ENCODE assay signal across 8 cellular contexts in the genomic region with DNA sequence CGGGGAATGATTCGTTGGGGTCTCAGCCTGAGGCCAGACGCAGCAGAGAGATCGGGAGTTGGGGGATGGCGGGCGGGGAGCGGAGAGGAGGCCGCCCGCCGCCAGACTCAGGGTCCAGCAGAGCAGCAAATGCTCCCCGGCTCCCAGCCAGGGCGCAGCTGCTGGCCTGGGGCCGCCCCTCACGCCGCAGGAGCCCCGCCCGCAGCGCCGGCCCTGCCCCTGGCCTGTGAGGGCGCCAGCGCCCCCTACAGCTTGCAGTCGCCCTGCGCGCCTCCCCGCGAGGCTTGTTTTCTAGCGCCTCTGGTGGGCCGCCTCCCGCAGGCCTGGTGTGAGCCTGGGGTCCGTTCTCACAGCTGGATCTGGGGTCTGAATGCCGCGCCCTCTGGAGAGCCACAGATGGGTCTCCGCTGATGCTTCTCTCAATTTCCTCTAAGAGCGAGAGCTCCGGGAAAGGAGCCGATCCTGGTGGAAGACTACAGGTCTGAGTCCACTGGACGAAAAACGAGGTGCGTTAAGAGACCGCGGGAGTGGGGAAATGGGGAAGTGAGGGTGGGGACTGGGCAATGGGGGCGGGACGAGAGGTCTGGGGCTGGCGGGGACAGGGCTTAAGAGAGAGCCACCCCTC. TPM values are rescaled to one million over a fixed set of nuclear protein-coding genes. Genes with fewer than 3 reads are reported as not detected.
DNase-seq lines count a peak whose midpoint lies in the region; ATAC-seq, FAIRE-seq and TF ChIP-seq lines count a peak whose summit lies in the region.

No MANE protein-coding gene starts in this region.

- intact Hi-C loops in adrenal gland (cut with DNase I), result no loop called here
- intact Hi-C loops in left cardiac atrium (cut with DNase I), result no loop called here

- H3K4me3 Mint-ChIP-seq in progenitor cell of endocrine pancreas (ENCODE audit: low read depth), result peak overlapping the region; percentile 90

- H3K4me1 Mint-ChIP-seq in progenitor cell of endocrine pancreas (ENCODE audit: low read depth), result peaks cover 8% of the 10 kb centered on the region

- WGBS in adrenal gland, 4 donors, result 0 to 1% (median 1%) methylated on average over 16 to 44 of the region's 44 CpGs

- peak; percentile 92 for FAIRE-seq in GM12891 (lab: Jason Lieb, UNC)

- no peaks in the 10 kb centered on the region for H3K27me3 ChIP-seq in adrenal gland

- no peaks in the 10 kb centered on the region for H3K27me3 Mint-ChIP-seq in progenitor cell of endocrine pancreas

- H3K27ac ChIP-seq in adrenal gland, result peak overlapping the region; percentile 88 to 97 (median 95)

- H3K9me3 Mint-ChIP-seq in progenitor cell of endocrine pancreas (ENCODE audit: low read depth), result no peaks in the 10 kb centered on the region

- ATAC-seq in HG02759 (IDR thresholded peaks at IDR 0.05; ENCODE audit: unreplicated experiment) (peak; percentile 90), left cardiac atrium (peak; percentile 98)

- TF ChIP-seq POLR2A in GM12891 (IDR thresholded peaks at IDR 0.05; ENCODE audit: low read depth, low read length), result peak; percentile 87
- TF ChIP-seq POLR2A in adrenal gland (IDR thresholded peaks at IDR 0.05), result peak; percentile 89 to 94

- TF ChIP-seq CTCF in adrenal gland (IDR thresholded peaks at IDR 0.05), result peak; percentile 75 to 99 (median 96)
- TF ChIP-seq CTCF in progenitor cell of endocrine pancreas (IDR thresholded peaks at IDR 0.05; ENCODE audit: unreplicated experiment), result peak; percentile 100

- H3K36me3 ChIP-seq in adrenal gland (replicated peaks in 1 of 2), result peaks cover 0 to 3% of the 10 kb centered on the region in 2 donors

- peak overlapping the region; percentile 97 for H3K27ac Mint-ChIP-seq in progenitor cell of endocrine pancreas

- no peaks in the 10 kb centered on the region for H3K9me3 ChIP-seq in adrenal gland (replicated peaks in 1 of 3)

- peak overlapping the region in 3 of 4 donors; percentile 47 to 85 (median 54) for H3K4me3 ChIP-seq in adrenal gland

- H3K36me3 Mint-ChIP-seq in progenitor cell of endocrine pancreas (ENCODE audit: insufficient read depth), result no peaks in the 10 kb centered on the region

- DNase-seq in GM12891 (ENCODE audit: insufficient read length, low spot score) (peak; percentile 71), NCI-H1105 treated with DMSO at 0.1 percent for 48 hours (lab: John Stamatoyannopoulos, UW) (peak; percentile 94), SW480 (ENCODE audit: low spot score) (peak; percentile 79), adrenal gland (peak; percentile 93 to 98 (median 96)), left cardiac atrium (peak; percentile 96), progenitor cell of endocrine pancreas (ENCODE audit: low spot score, unreplicated experiment) (peak; percentile 99), ureter (ENCODE audit: low spot score) (peak; percentile 94)

- peaks cover 8 to 14% of the 10 kb centered on the region in 2 donors for H3K4me1 ChIP-seq in adrenal gland (replicated peaks in 1 of 2)

TF ChIP-seq in GM12891, 5 proteins besides CTCF, POLR2A, EP300 and RAD21:
- TF ChIP-seq POU2F2 (IDR thresholded peaks at IDR 0.05; ENCODE audit: low read depth, low read length) (peak; percentile 83; the same call in 1 of the 2 replicates), SPI1 (IDR thresholded peaks at IDR 0.05; ENCODE audit: low read depth, low read length) (peak; percentile 90), POLR2AphosphoS5 (IDR thresholded peaks at IDR 0.05; ENCODE audit: low read depth, low read length) (peak; percentile 89), PAX5 (IDR thresholded peaks at IDR 0.05; ENCODE audit: insufficient read depth, low read length, severe bottlenecking) (no peak), TAF1 (IDR thresholded peaks at IDR 0.05; ENCODE audit: low read depth, low read length) (peak; percentile 93)

RNA-seq across cellular contexts. Expression of a gene that starts 29.9 kb away (rescaled TPM):
- polyA plus RNA-seq in GM12891 (2012; ENCODE audit: low read depth, missing spikeins), result 6.0 TPM
- total RNA-seq in adrenal gland, result 10 to 100 TPM in 6 of 8 donors, 1 to 10 TPM in 2; 8.3 to 15.6 (median 11.5) TPM
- 1 to 10 TPM; 5.7 to 8.9 (median 7.9) TPM for polyA plus RNA-seq in adrenal gland
- 1 to 10 TPM; 4.7 to 5.3 TPM for total RNA-seq in left cardiac atrium
- 5.7 and 5.9 TPM in 2 replicates for total RNA-seq in progenitor cell of endocrine pancreas
- 20.2 TPM for total RNA-seq in ureter

Comparison
In these comparisons a context has a peak if more than half of its experiments do, and no peak if none do; other contexts are left out.
1. Peak in every context shown above with its lines: DNase-seq, ATAC-seq, H3K4me3 ChIP-seq and H3K27ac ChIP-seq.